1 cellular context compared by ENCODE assay signal in the genomic region with DNA sequence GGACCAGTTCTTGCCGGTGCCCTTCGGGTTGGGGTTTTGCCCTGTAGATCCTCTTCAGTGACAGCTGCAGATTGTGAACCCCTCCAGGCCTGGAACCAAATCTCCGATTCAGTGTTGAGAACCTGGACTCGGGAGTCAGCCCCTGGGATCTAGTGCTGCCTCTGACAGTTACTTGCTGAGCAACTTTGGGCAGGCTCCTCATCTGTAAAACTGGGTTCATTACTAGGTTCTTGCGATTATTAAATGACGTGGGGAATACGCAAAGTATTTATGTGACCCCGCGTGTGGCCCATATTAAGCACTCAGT.
TF ChIP-seq lines count a peak whose summit lies in the region.

No MANE protein-coding gene starts in this region.

TF ChIP-seq in HepG2, 621 proteins besides CTCF, POLR2A, EP300 and RAD21 (continued from another document):
- TF ChIP-seq, protein P1, sequence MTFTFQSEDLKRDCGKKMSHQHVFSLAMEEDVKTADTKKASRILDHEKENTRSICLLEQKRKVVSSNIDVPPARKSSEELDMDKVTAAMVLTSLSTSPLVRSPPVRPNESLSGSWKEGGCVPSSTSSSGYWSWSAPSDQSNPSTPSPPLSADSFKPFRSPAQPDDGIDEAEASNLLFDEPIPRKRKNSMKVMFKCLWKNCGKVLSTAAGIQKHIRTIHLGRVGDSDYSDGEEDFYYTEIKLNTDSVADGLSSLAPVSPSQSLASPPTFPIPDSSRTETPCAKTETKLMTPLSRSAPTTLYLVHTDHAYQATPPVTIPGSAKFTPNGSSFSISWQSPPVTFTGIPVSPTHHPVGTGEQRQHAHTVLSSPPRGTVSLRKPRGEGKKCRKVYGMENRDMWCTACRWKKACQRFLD (CRISPR knock-in tag; IDR thresholded peaks at IDR 0.05; ENCODE audit: borderline replicate concordance) = 0 out of 2 replicates have a peak, but pooled peaks have one; percentile 9
- TF ChIP-seq ARID2 (CRISPR knock-in tag; IDR thresholded peaks at IDR 0.05; ENCODE audit: borderline replicate concordance) = peak; percentile 53; the same call in 1 of the 2 replicates
- peak; percentile 10; the same call in 1 of the 2 replicates for TF ChIP-seq RARG (CRISPR knock-in tag; IDR thresholded peaks at IDR 0.05; ENCODE audit: low read depth)
- TF ChIP-seq SP4 (CRISPR knock-in tag; IDR thresholded peaks at IDR 0.05) = no peak
